Comparison of ENCODE assay signal across 1 cellular context in genomic region chr10:70536196-70536920, GRCh38.
TF ChIP-seq lines count a peak whose summit lies in the region.

No MANE protein-coding gene starts in this region.

TF ChIP-seq in WTC11, 78 proteins besides CTCF, POLR2A, EP300 and RAD21 (continued from another document):
- no peak for TF ChIP-seq ARID4B (CRISPR knock-in tag; IDR thresholded peaks at IDR 0.05; ENCODE audit: borderline replicate concordance)
- TF ChIP-seq NR3C1 (CRISPR knock-in tag; conservative IDR thresholded peaks at IDR 0.05; ENCODE audit: low read depth): no peak
- no peak for TF ChIP-seq STAT6 (CRISPR knock-in tag; conservative IDR thresholded peaks at IDR 0.05; ENCODE audit: low read depth)
- TF ChIP-seq AFF4 (CRISPR knock-in tag; IDR thresholded peaks at IDR 0.05; ENCODE audit: borderline replicate concordance): no peak
- no peak for TF ChIP-seq FOXK1 (CRISPR knock-in tag; IDR thresholded peaks at IDR 0.05)
- TF ChIP-seq PRRX2 (CRISPR knock-in tag; IDR thresholded peaks at IDR 0.05): no peak
- no peak for TF ChIP-seq ETV6 (CRISPR knock-in tag; IDR thresholded peaks at IDR 0.05)
